ENCODE assay signal across 12 cellular contexts in genomic region chr2:8754056-8754790, GRCh38.
DNase-seq lines count a peak whose midpoint lies in the region; FAIRE-seq and TF ChIP-seq lines count a peak whose summit lies in the region.
"Had no signal": no experiment of that assay in that cellular context is flagged by ENCODE, and none has a peak within 500 bp of the region (broad histone marks: within the 10 kb centered on the region; RNA-seq: fewer than 3 reads in every experiment).

No MANE protein-coding gene starts in this region.

- peak; percentile 39 for DNase-seq in GM03348 (ENCODE audit: low spot score)
- DNase-seq in NCI-H748 treated with DMSO at 0.1 percent for 48 hours (lab: John Stamatoyannopoulos, UW), result peak; percentile 86
- DNase-seq in epidermal melanocyte (ENCODE audit: insufficient read length, low spot score), result peak; percentile 76
- peak; percentile 36 for DNase-seq in occipital lobe (lab: John Stamatoyannopoulos, UW)
- no peak for DNase-seq in GM12892 (ENCODE audit: insufficient read length)
- DNase-seq in NCI-H2029 (lab: John Stamatoyannopoulos, UW), result no peak
- no peak for DNase-seq in activated T-helper 2 cell treated with anti-CD3 and anti-CD28 coated beads, Interferon-gamma antibody, Interleukin-2, Interleukin-4, amounts not matched to agents 10 μg/mL and 5 μg/mL and 100 μg/mL, durations not matched to agents 14 hours and 24 hours and 36 hours (ENCODE audit: low spot score)
- no peak for DNase-seq in T-helper 2 cell
- DNase-seq: Calu3, psoas muscle had no signal

- TF ChIP-seq POLR2A in GM12892 (IDR thresholded peaks at IDR 0.05; ENCODE audit: low read depth, low read length), result no peak

- peaks cover 15% of the 10 kb centered on the region for H3K9me3 Mint-ChIP-seq in activated T-helper 2 cell treated with anti-CD3 and anti-CD28 coated beads, Interferon-gamma antibody, Interleukin-2, Interleukin-4, amounts not matched to agents 10 μg/mL and 5 μg/mL and 100 μg/mL, durations not matched to agents 14 hours and 24 hours and 36 hours

- peaks cover 46% of the 10 kb centered on the region for H3K36me3 Mint-ChIP-seq in activated T-helper 2 cell treated with anti-CD3 and anti-CD28 coated beads, Interferon-gamma antibody, Interleukin-2, Interleukin-4, amounts not matched to agents 10 μg/mL and 5 μg/mL and 100 μg/mL, durations not matched to agents 14 hours and 24 hours and 36 hours (ENCODE audit: low read depth)

- no peak for FAIRE-seq in GM12892 (lab: Jason Lieb, UNC)
- FAIRE-seq: GM12891 had no signal

- no peak overlapping the region for H3K4me3 Mint-ChIP-seq in activated T-helper 2 cell treated with anti-CD3 and anti-CD28 coated beads, Interferon-gamma antibody, Interleukin-2, Interleukin-4, amounts not matched to agents 10 μg/mL and 5 μg/mL and 100 μg/mL, durations not matched to agents 14 hours and 24 hours and 36 hours (ENCODE audit: low read depth)

- no peaks in the 10 kb centered on the region for H3K27me3 Mint-ChIP-seq in activated T-helper 2 cell treated with anti-CD3 and anti-CD28 coated beads, Interferon-gamma antibody, Interleukin-2, Interleukin-4, amounts not matched to agents 10 μg/mL and 5 μg/mL and 100 μg/mL, durations not matched to agents 14 hours and 24 hours and 36 hours (ENCODE audit: low read depth)
- H3K27me3 Mint-ChIP-seq: type B pancreatic cell had no signal

- intact Hi-C loops in activated T-helper 2 cell treated with anti-CD3 and anti-CD28 coated beads, Interferon-gamma antibody, Interleukin-2, Interleukin-4, amounts not matched to agents 10 μg/mL and 5 μg/mL and 100 μg/mL, durations not matched to agents 14 hours and 24 hours and 36 hours (cut with micrococcal nuclease), result no loop called here

- no peaks in the 10 kb centered on the region for H3K4me1 Mint-ChIP-seq in activated T-helper 2 cell treated with anti-CD3 and anti-CD28 coated beads, Interferon-gamma antibody, Interleukin-2, Interleukin-4, amounts not matched to agents 10 μg/mL and 5 μg/mL and 100 μg/mL, durations not matched to agents 14 hours and 24 hours and 36 hours (ENCODE audit: low read depth)

- H3K27ac Mint-ChIP-seq in activated T-helper 2 cell treated with anti-CD3 and anti-CD28 coated beads, Interferon-gamma antibody, Interleukin-2, Interleukin-4, amounts not matched to agents 10 μg/mL and 5 μg/mL and 100 μg/mL, durations not matched to agents 14 hours and 24 hours and 36 hours, result no peak overlapping the region
- H3K27ac Mint-ChIP-seq: type B pancreatic cell had no signal

Comparison
In these comparisons a context has a peak if more than half of its experiments do, and no peak if none do; other contexts are left out.
1. DNase-seq: peak in GM03348 (single experiment), NCI-H748 treated with DMSO at 0.1 percent for 48 hours (single experiment), epidermal melanocyte (single experiment) and occipital lobe (single experiment); none in GM12892 (single experiment), NCI-H2029 (single experiment), activated T-helper 2 cell treated with anti-CD3 and anti-CD28 coated beads, Interferon-gamma antibody, Interleukin-2, Interleukin-4, amounts not matched to agents 10 μg/mL and 5 μg/mL and 100 μg/mL, durations not matched to agents 14 hours and 24 hours and 36 hours (single experiment) and T-helper 2 cell (0 of 5).